Comparison of ENCODE assay signal across 16 cellular contexts in the genomic region with DNA sequence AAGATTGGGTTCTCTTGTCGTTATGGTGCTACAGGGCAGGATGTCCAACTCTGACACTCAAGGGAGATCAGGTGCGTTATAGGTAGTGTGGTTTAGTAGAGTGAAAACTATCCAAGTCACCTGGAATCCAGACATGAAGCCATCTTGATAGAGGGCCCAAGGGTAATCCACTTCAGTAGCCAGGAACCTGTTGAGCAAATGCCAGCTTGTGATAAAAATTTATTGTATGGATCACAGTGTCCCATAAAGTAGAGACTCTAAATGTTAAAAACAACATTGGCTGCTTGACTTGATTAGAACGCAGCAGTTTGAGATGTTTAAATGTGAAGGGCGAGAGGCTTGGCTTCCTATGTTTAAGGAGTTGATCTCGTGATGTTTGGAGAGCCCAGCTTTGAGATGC.
A peak's percentile ranks its signal among the peaks of the same experiment; 100 is the strongest.
DNase-seq lines count a peak whose midpoint lies in the region; ATAC-seq and TF ChIP-seq lines count a peak whose summit lies in the region.
"Had no signal": no experiment of that assay in that cellular context is flagged by ENCODE, and none has a peak within 500 bp of the region (broad histone marks: within the 10 kb centered on the region; RNA-seq: fewer than 3 reads in every experiment).

No MANE protein-coding gene starts in this region.

- 62 to 80% methylated on average over 5 of the region's 5 CpGs for WGBS in aorta, 2 donors

- peak overlapping the region; percentile 83 for H3K27ac Mint-ChIP-seq in osteocyte (ENCODE audit: unreplicated experiment)
- H3K27ac Mint-ChIP-seq: B cell; CD8-positive, alpha-beta T cell; GM23338 had no signal

- H3K9me3 Mint-ChIP-seq in osteocyte (ENCODE audit: unreplicated experiment), result no peaks in the 10 kb centered on the region
- H3K9me3 Mint-ChIP-seq: CD8-positive, alpha-beta T cell; GM23338; HFFc6 had no signal

- H3K4me3 ChIP-seq in LNCaP clone FGC (ENCODE audit: low read depth, low read length) (no peak overlapping the region), aorta (ENCODE audit: low read length in 2 of 2) (no peak overlapping the region), upper lobe of right lung (no peak overlapping the region)
- H3K4me3 ChIP-seq: BLaER1 treated with 17β-estradiol and CSF1 and Interleukin-3, amounts not matched to agents 10 nM and 100 nM; GM23338 had no signal

- no peaks in the 10 kb centered on the region for H3K36me3 ChIP-seq in aorta (ENCODE audit: control insufficient read depth in 1 of 2, insufficient read depth in 2 of 2, low read length in 1 of 2)
- H3K36me3 ChIP-seq in upper lobe of right lung, result no peaks in the 10 kb centered on the region
- H3K36me3 ChIP-seq: BLaER1 treated with 17β-estradiol and CSF1 and Interleukin-3, amounts not matched to agents 10 nM and 100 nM had no signal

- H3K27me3 Mint-ChIP-seq in osteocyte (ENCODE audit: unreplicated experiment), result no peaks in the 10 kb centered on the region
- H3K27me3 Mint-ChIP-seq: B cell had no signal

- H3K27me3 ChIP-seq in aorta (ENCODE audit: control insufficient read depth in 1 of 2, insufficient read depth in 2 of 2, low read length in 1 of 2) (no peaks in the 10 kb centered on the region), upper lobe of right lung (no peaks in the 10 kb centered on the region)
- H3K27me3 ChIP-seq: BLaER1 treated with 17β-estradiol and CSF1 and Interleukin-3, amounts not matched to agents 10 nM and 100 nM had no signal

- peak; percentile 6 for DNase-seq in LNCaP clone FGC (ENCODE audit: low read depth)
- DNase-seq in left colon, result no peak
- DNase-seq in osteocyte (ENCODE audit: extremely low spot score, unreplicated experiment), result no peak
- DNase-seq in aorta, result no peak
- DNase-seq in GM10266 (ENCODE audit: extremely low spot score), result no peak
- DNase-seq in T1000 (lab: John Stamatoyannopoulos, UW), result no peak
- no peak for DNase-seq in upper lobe of right lung
- DNase-seq: Calu3; CD8-positive, alpha-beta T cell; DMS79 treated with DMSO at 0.1 percent for 48 hours; HCEC 1CT; HFFc6 had no signal

- no peak overlapping the region for H3K4me3 Mint-ChIP-seq in osteocyte (ENCODE audit: unreplicated experiment)
- H3K4me3 Mint-ChIP-seq: B cell; CD8-positive, alpha-beta T cell; GM23338 had no signal

- peaks cover 33% of the 10 kb centered on the region for H3K4me1 Mint-ChIP-seq in osteocyte (ENCODE audit: unreplicated experiment)
- H3K4me1 Mint-ChIP-seq: B cell had no signal

- peaks cover 0 to 6% of the 10 kb centered on the region in 2 donors for H3K4me1 ChIP-seq in aorta (ENCODE audit: control insufficient read depth in 1 of 2, insufficient read depth in 2 of 2, low read length in 2 of 2)
- H3K4me1 ChIP-seq in upper lobe of right lung, result no peaks in the 10 kb centered on the region

- no peak for TF ChIP-seq CTCF in LNCaP clone FGC (IDR thresholded peaks at IDR 0.05; ENCODE audit: control insufficient read depth, extremely low read depth, insufficient read depth)
- TF ChIP-seq CTCF in osteocyte (IDR thresholded peaks at IDR 0.05), result no peak
- TF ChIP-seq CTCF in GM10266 (IDR thresholded peaks at IDR 0.05; ENCODE audit: control insufficient read depth, insufficient read depth, low read depth, missing control alignments), result no peak
- TF ChIP-seq CTCF in upper lobe of right lung (IDR thresholded peaks at IDR 0.05), result no peak

- H3K9me3 ChIP-seq in aorta (ENCODE audit: control insufficient read depth, low read length) (no peaks in the 10 kb centered on the region), upper lobe of right lung (no peaks in the 10 kb centered on the region)

- H3K27ac ChIP-seq in aorta (ENCODE audit: low read depth in 1 of 2, low read length in 2 of 2) (peak overlapping the region; percentile 83 to 99), upper lobe of right lung (no peak overlapping the region)
- H3K27ac ChIP-seq: BLaER1 treated with 17β-estradiol and CSF1 and Interleukin-3, amounts not matched to agents 10 nM and 100 nM; HL-60 had no signal

- intact Hi-C loops in left colon (cut with DNase I, micrococcal nuclease) (loop anchor here (5.0 to 10.0 kb wide), 3 partner anchors 144 to 749 kb away; a partner anchor contains a TSS), aorta (cut with DNase I) (loop anchor here (5.0 to 10.0 kb wide), 6 partner anchors 96 to 281 kb away; a partner anchor contains a TSS), upper lobe of right lung (cut with DNase I) (loop anchor here (10.0 kb wide), 1 partner anchor 746 kb away; a partner anchor contains a TSS)

- ATAC-seq in left colon, result peak; percentile 72
- ATAC-seq in aorta (ENCODE audit: low FRiP score), result no peak
- ATAC-seq in upper lobe of right lung, result no peak
- ATAC-seq: CD8-positive, alpha-beta T cell; GM23338 had no signal

- no peaks in the 10 kb centered on the region for H3K36me3 Mint-ChIP-seq in osteocyte (ENCODE audit: unreplicated experiment)
